8 cellular contexts compared by ENCODE assay signal in the genomic region with DNA sequence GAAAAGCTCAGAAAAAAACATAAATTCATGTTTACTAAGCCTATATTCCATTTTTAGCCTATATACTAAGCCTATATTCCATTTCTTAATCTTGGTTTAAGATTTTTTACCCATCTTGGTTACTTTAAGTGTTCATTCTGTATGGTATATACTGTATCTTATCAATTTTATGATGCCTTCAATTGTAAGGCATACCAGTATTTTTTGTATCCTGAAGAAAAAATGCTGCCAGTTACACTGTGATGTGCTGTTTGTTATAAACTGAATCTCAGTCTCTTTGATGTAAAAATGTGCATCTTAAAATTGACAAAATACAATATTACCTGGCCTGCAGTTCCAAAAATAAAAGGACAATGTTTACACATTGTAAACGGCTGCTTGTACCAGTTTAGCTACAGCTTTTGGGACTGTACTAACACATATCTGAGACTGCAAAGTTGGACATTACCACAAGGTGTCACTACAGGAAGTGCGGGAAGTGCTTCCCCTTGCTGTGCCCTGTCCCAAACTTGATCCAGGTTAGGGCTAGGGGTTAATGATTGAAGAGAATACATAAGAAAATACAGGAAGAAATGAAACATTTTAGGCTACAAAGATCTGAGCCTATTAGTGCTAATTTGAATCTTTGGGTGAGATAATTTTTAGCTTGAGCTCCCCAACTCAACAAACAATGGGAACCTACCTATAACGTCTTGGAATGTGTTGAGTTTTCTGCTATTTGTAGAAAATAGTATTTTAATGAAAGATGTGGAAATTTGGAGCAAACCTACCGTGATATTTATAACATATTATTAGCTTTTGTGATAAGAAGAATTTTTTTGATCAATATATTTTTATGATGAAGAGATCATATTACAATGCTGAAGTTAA.
A peak's percentile ranks its signal among the peaks of the same experiment; 100 is the strongest.
DNase-seq lines count a peak whose midpoint lies in the region; ATAC-seq and TF ChIP-seq lines count a peak whose summit lies in the region.

No MANE protein-coding gene starts in this region.

- H3K9me3 ChIP-seq in psoas muscle, result no peaks in the 10 kb centered on the region

- H3K27me3 ChIP-seq in psoas muscle (ENCODE audit: insufficient read depth in 3 of 3, low read length in 2 of 3), result peaks cover 0 to 2% (median 0%) of the 10 kb centered on the region in 3 donors

- TF ChIP-seq CTCF in VCaP (conservative IDR thresholded peaks at IDR 0.05) (peak; percentile 89), psoas muscle (IDR thresholded peaks at IDR 0.05) (peak; percentile 64)

- no peak overlapping the region for H3K27ac ChIP-seq in VCaP
- H3K27ac ChIP-seq in psoas muscle, result no peak overlapping the region

- DNase-seq in COLO668 (lab: John Stamatoyannopoulos, UW; ENCODE audit: unreplicated experiment) (peak; percentile 58), NCI-H1417 treated with DMSO at 0.1 percent for 48 hours (lab: John Stamatoyannopoulos, UW) (peak; percentile 11), germinal center (ENCODE audit: low spot score) (peak; percentile 27), psoas muscle (no peak)
- DNase-seq in activated CD8-positive, alpha-beta memory T cell treated with anti-CD3 and anti-CD28 coated beads, Interleukin-2, amount 50 U/mL, for 48 hours, result no peak

- H3K36me3 ChIP-seq in psoas muscle (ENCODE audit: insufficient read depth in 1 of 2, low read depth in 1 of 2), result no peaks in the 10 kb centered on the region

- no peak overlapping the region for H3K4me3 ChIP-seq in psoas muscle

- peak; percentile 95 for ATAC-seq in GM18511 (IDR thresholded peaks at IDR 0.05; ENCODE audit: unreplicated experiment)
- peak; percentile 90 for ATAC-seq in HG02852 (IDR thresholded peaks at IDR 0.05; ENCODE audit: unreplicated experiment)
- ATAC-seq in psoas muscle, result peak in 3 of 4 donors; percentile 66 to 84 (median 70)

- H3K4me1 ChIP-seq in psoas muscle, result no peaks in the 10 kb centered on the region

- intact Hi-C loops in psoas muscle (cut with DNase I), result loop anchor here (5.0 kb wide), 1 partner anchor 658 kb away; no protein-coding TSS in a partner anchor

- 30 to 39% (median 35%) methylated on average over 4 of the region's 4 CpGs for WGBS in psoas muscle, 3 donors

Comparison
In these comparisons a context has a peak if more than half of its experiments do, and no peak if none do; other contexts are left out.
1. DNase-seq: peak in COLO668 (single experiment), NCI-H1417 treated with DMSO at 0.1 percent for 48 hours (single experiment) and germinal center (single experiment); none in psoas muscle (0 of 2) and activated CD8-positive, alpha-beta memory T cell treated with anti-CD3 and anti-CD28 coated beads, Interleukin-2, amount 50 U/mL, for 48 hours (single experiment).
2. Peak in every context shown above with its lines, with median percentiles within 50 percentile points of each other: ATAC-seq.